ENCODE assay signal across 9 cellular contexts in genomic region chr2:85826990-85827878, GRCh38.
A peak's percentile ranks its signal among the peaks of the same experiment; 100 is the strongest.
DNase-seq lines count a peak whose midpoint lies in the region; ATAC-seq and TF ChIP-seq lines count a peak whose summit lies in the region.
"Had no signal": no experiment of that assay in that cellular context is flagged by ENCODE, and none has a peak within 500 bp of the region (broad histone marks: within the 10 kb centered on the region; RNA-seq: fewer than 3 reads in every experiment).

No MANE protein-coding gene starts in this region.

- no peaks in the 10 kb centered on the region for H3K9me3 Mint-ChIP-seq in Calu3 (ENCODE audit: low read depth, unreplicated experiment)
- no peaks in the 10 kb centered on the region for H3K9me3 Mint-ChIP-seq in T-cell
- H3K9me3 Mint-ChIP-seq: activated naive CD4-positive, alpha-beta T cell treated with anti-CD3 and anti-CD28 coated beads, Interleukin-2, amount 50 U/mL, for 24 hours had no signal

- peak; percentile 74 for TF ChIP-seq CTCF in Calu3 (IDR thresholded peaks at IDR 0.05; ENCODE audit: unreplicated experiment)
- TF ChIP-seq CTCF in left ventricle myocardium inferior (IDR thresholded peaks at IDR 0.05; ENCODE audit: borderline replicate concordance) = peak; percentile 96

- H3K4me1 Mint-ChIP-seq in Calu3 (ENCODE audit: low read depth, unreplicated experiment) (peaks cover 18% of the 10 kb centered on the region), T-cell (peaks cover 24 to 28% (median 25%) of the 10 kb centered on the region in 3 donors)

- peaks cover 15% of the 10 kb centered on the region for H3K27me3 Mint-ChIP-seq in Calu3 (ENCODE audit: unreplicated experiment)
- peaks cover 0 to 2% of the 10 kb centered on the region in 2 donors for H3K27me3 Mint-ChIP-seq in T-cell
- H3K27me3 Mint-ChIP-seq: activated naive CD4-positive, alpha-beta T cell treated with anti-CD3 and anti-CD28 coated beads, Interleukin-2, amount 50 U/mL, for 24 hours had no signal

- intact Hi-C loops in Calu3 (cut with micrococcal nuclease; ENCODE audit: unreplicated experiment) = loop anchor here (1.0 to 10.0 kb wide), 3 partner anchors 192 to 548 kb away; no protein-coding TSS in a partner anchor
- intact Hi-C loops in left ventricle myocardium inferior (cut with micrococcal nuclease) = loop anchor here (5.0 kb wide), 1 partner anchor 250 kb away; no protein-coding TSS in a partner anchor

- no peaks in the 10 kb centered on the region for H3K27me3 ChIP-seq in left ventricle myocardium inferior (ENCODE audit: low read depth)
- H3K27me3 ChIP-seq in rectal smooth muscle tissue (ENCODE audit: control insufficient read depth, insufficient read depth, low read length) = no peaks in the 10 kb centered on the region

- DNase-seq in Calu3 (peak; percentile 80), H4 (ENCODE audit: low spot score) (peak; percentile 61), NCI-H1105 treated with DMSO at 0.1 percent for 48 hours (lab: John Stamatoyannopoulos, UW) (peak; percentile 68), T-cell (peak; percentile 57 to 86 (median 80)), left ventricle myocardium inferior (peak; percentile 74)
- peak; percentile 70 for DNase-seq in activated naive CD8-positive, alpha-beta T cell treated with anti-CD3 and anti-CD28 coated beads, Interleukin-2, amount 50 U/mL, for 16 hours (ENCODE audit: low read depth, low spot score)

- H3K4me3 Mint-ChIP-seq in Calu3 (ENCODE audit: low read depth, unreplicated experiment) (peak overlapping the region; percentile 12), T-cell (peak overlapping the region in 1 of 3 donors; percentile 28)
- H3K4me3 Mint-ChIP-seq: activated naive CD4-positive, alpha-beta T cell treated with anti-CD3 and anti-CD28 coated beads, Interleukin-2, amount 50 U/mL, for 24 hours had no signal

- no peaks in the 10 kb centered on the region for H3K36me3 ChIP-seq in left ventricle myocardium inferior
- no peaks in the 10 kb centered on the region for H3K36me3 ChIP-seq in rectal smooth muscle tissue (ENCODE audit: control insufficient read depth, insufficient read depth, low read length)

- H3K27ac Mint-ChIP-seq in Calu3 (ENCODE audit: unreplicated experiment) (no peak overlapping the region), T-cell (peak overlapping the region; percentile 39 to 55)

- H3K4me3 ChIP-seq in left ventricle myocardium inferior (peak overlapping the region; percentile 32), rectal smooth muscle tissue (ENCODE audit: low read length) (peak overlapping the region; percentile 55)

- ATAC-seq in T-cell (replicated peaks in 1 of 4) = peak; percentile 95 to 99 (median 98)
- ATAC-seq in HG02970 (IDR thresholded peaks at IDR 0.05; ENCODE audit: low FRiP score, unreplicated experiment) = no peak

- H3K4me1 ChIP-seq in left ventricle myocardium inferior (peaks cover 10% of the 10 kb centered on the region), rectal smooth muscle tissue (ENCODE audit: control insufficient read depth, insufficient read depth, low read length) (no peaks in the 10 kb centered on the region)

- H3K9ac ChIP-seq in rectal smooth muscle tissue (ENCODE audit: low read length) = no peak overlapping the region

- CTCF ChIA-PET in Calu3 (lab: Charles Lee) (interaction anchor here (0.5 to 3.4 kb wide), 17 partner anchors 9 to 375 kb away, joined by 3 to 42 read pairs (median 3); partner anchors contain the start of genes POLR1A, PTCD3 and ST3GAL5), T-cell (lab: Charles Lee) (interaction anchor here (0.5 to 8.4 kb wide), 53 partner anchors 8 to 619 kb away, joined by 3 to 154 read pairs (median 4); partner anchors contain the start of genes ST3GAL5 (in 2 of the 2), POLR1A (in 1 of the 2) and PTCD3 (in 1 of the 2))

- POLR2A ChIA-PET in T-cell (lab: Charles Lee) = interaction anchor here in 1 of 2 donors (0.5 to 0.8 kb wide), 4 partner anchors 26 to 253 kb away, joined by 3 to 4 read pairs (median 4); no protein-coding TSS in a partner anchor

- no peak overlapping the region for H3K27ac ChIP-seq in left ventricle myocardium inferior (replicated peaks)
- no peak overlapping the region for H3K27ac ChIP-seq in rectal smooth muscle tissue (ENCODE audit: low read depth, low read length)

- H3K9me3 ChIP-seq in left ventricle myocardium inferior (replicated peaks) = no peaks in the 10 kb centered on the region

- H3K36me3 Mint-ChIP-seq in Calu3 (ENCODE audit: insufficient read depth, unreplicated experiment) (no peaks in the 10 kb centered on the region), T-cell (no peaks in the 10 kb centered on the region)
- H3K36me3 Mint-ChIP-seq: activated naive CD4-positive, alpha-beta T cell treated with anti-CD3 and anti-CD28 coated beads, Interleukin-2, amount 50 U/mL, for 24 hours had no signal

- no TSS peak for BruUV-seq in Calu3 (replicated peaks; lab: Mats Ljungman, UMichigan)
